In the genomic region with DNA sequence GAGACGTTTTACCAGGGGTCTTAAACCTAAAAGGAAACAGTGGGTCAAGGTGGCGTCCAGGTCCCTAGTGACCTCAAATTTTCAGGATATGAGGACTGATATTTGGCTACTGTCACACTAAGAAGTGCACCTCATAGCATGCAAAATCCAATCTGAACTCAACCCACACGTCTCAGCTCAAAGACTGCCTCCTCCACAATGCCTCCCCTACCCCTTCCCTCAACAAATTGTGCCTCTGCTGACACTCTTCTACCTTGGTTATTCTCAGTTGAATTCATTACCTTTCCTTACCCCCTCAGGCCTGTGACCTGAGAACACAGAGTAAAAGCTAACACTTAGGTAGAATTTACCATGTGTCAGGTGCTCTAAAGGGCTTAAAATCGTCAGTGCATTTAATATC, we compare ENCODE assay signal across 22 cellular contexts. TPM values are rescaled to one million over a fixed set of nuclear protein-coding genes. Genes with fewer than 3 reads are reported as not detected.
DNase-seq lines count a peak whose midpoint lies in the region; ATAC-seq, FAIRE-seq and TF ChIP-seq lines count a peak whose summit lies in the region.
"Had no signal": no experiment of that assay in that cellular context is flagged by ENCODE, and none has a peak within 500 bp of the region (broad histone marks: within the 10 kb centered on the region; RNA-seq: fewer than 3 reads in every experiment).

No MANE protein-coding gene starts in this region.

- H3K4me2 ChIP-seq in A549 (no peak overlapping the region; the same call in 2 of the 3 replicates), K562 (ENCODE audit: insufficient read depth, low read length) (peak overlapping the region; percentile 10; the same call in 1 of the 2 replicates), osteoblast (ENCODE audit: insufficient read depth, low read length) (no peak overlapping the region)
- H3K4me2 ChIP-seq: BLaER1 had no signal

- H3K36me3 ChIP-seq in K562 (ENCODE audit: control insufficient read depth, insufficient read depth, low read length): no peaks in the 10 kb centered on the region
- no peaks in the 10 kb centered on the region for H3K36me3 ChIP-seq in osteoblast (ENCODE audit: insufficient read depth, low read length)
- H3K36me3 ChIP-seq: BLaER1 had no signal

- H3K9me1 ChIP-seq in K562 (ENCODE audit: control insufficient read depth, insufficient read depth, low read length): no peaks in the 10 kb centered on the region

- FAIRE-seq in A549 (lab: Jason Lieb, UNC) (no peak), K562 (lab: Jason Lieb, UNC) (no peak)
- FAIRE-seq: GM12891, H1 had no signal

- POLR2A ChIA-PET in A549 (lab: Yijun Ruan, JAX) (interaction anchor here (4.2 kb wide), 1 partner anchor 12 kb away, joined by 68 read pairs; a partner anchor contains a TSS), K562 (lab: Yijun Ruan, JAX) (interaction anchor here (2.2 kb wide), 1 partner anchor 12 kb away, joined by 13 read pairs; a partner anchor contains a TSS)

- ATAC-seq in A549 (no peak), K562 (no peak), GM21515 (IDR thresholded peaks at IDR 0.05; ENCODE audit: unreplicated experiment) (no peak), GM18502 (IDR thresholded peaks at IDR 0.05; ENCODE audit: poor library complexity, unreplicated experiment) (no peak)

- H3K9me3 Mint-ChIP-seq in Calu3 (ENCODE audit: low read depth, unreplicated experiment): no peaks in the 10 kb centered on the region

- no peaks in the 10 kb centered on the region for H3K79me2 ChIP-seq in K562 (ENCODE audit: control insufficient read depth, insufficient read depth, low read length)
- H3K79me2 ChIP-seq in osteoblast (ENCODE audit: insufficient read depth, low read length): no peaks in the 10 kb centered on the region

- H3K4me3 Mint-ChIP-seq in Calu3 (ENCODE audit: low read depth, unreplicated experiment): no peak overlapping the region
- H3K4me3 Mint-ChIP-seq: B cell; CD8-positive, alpha-beta memory T cell had no signal

- H3K4me1 Mint-ChIP-seq in Calu3 (ENCODE audit: low read depth, unreplicated experiment): peaks cover 11% of the 10 kb centered on the region
- H3K4me1 Mint-ChIP-seq: B cell; CD4-positive, CD25-positive, alpha-beta regulatory T cell; CD8-positive, alpha-beta memory T cell had no signal

- no peak for TF ChIP-seq CTCF in A549 (IDR thresholded peaks at IDR 0.05)
- TF ChIP-seq CTCF in Calu3 (IDR thresholded peaks at IDR 0.05; ENCODE audit: unreplicated experiment): no peak
- no peak for TF ChIP-seq CTCF in K562 (IDR thresholded peaks at IDR 0.05 in 2 of 3, conservative IDR thresholded peaks at IDR 0.05 in 1 of 3; ENCODE audit: insufficient read depth in 2 of 3, low read depth in 1 of 3, low read length in 3 of 3)
- TF ChIP-seq CTCF in osteoblast (IDR thresholded peaks at IDR 0.05; ENCODE audit: extremely low read depth, low read depth, low read length): no peak

- DNase-seq in A549 (ENCODE audit: low read depth in 1 of 2, low spot score in 1 of 2): no peak
- DNase-seq in Calu3: no peak
- no peak for DNase-seq in K562 (ENCODE audit: extremely low read depth in 1 of 4, low spot score in 3 of 4)
- DNase-seq in osteoblast (ENCODE audit: insufficient read length, low spot score, missing footprints): peak; percentile 21
- no peak for DNase-seq in NK-92 (lab: John Stamatoyannopoulos, UW; ENCODE audit: unreplicated experiment)
- DNase-seq: CD4-positive, CD25-positive, alpha-beta regulatory T cell; CD8-positive, alpha-beta memory T cell; DMS53; DMS79 treated with DMSO at 0.1 percent for 48 hours; GF-D8; GM23248; H7; HCEC 1CT had no signal

- TF ChIP-seq POLR2A in A549 (IDR thresholded peaks at IDR 0.05; ENCODE audit: low read length) (no peak), K562 (conservative IDR thresholded peaks at IDR 0.05) (no peak)

- H3K4me3 ChIP-seq in A549: no peak overlapping the region
- no peak overlapping the region for H3K4me3 ChIP-seq in K562
- no peak overlapping the region for H3K4me3 ChIP-seq in osteoblast (ENCODE audit: insufficient read depth, low read length)
- H3K4me3 ChIP-seq: BLaER1, GM23248 had no signal

- H3K27ac ChIP-seq in A549 (peak overlapping the region; percentile 70 to 82; a peak in 4 of 6 replicates), K562 (ENCODE audit: extremely low read depth, low read depth, low read length) (peak overlapping the region; percentile 81), osteoblast (ENCODE audit: low read depth, low read length) (no peak overlapping the region)
- H3K27ac ChIP-seq: BLaER1, C4-2B, GM23248 had no signal

- CTCF ChIA-PET in A549 (lab: Yijun Ruan, JAX) (interaction anchor here (0.7 to 1.5 kb wide), 4 partner anchors 28 to 64 kb away, joined by 3 to 4 read pairs (median 3); no protein-coding TSS in a partner anchor), Calu3 (lab: Charles Lee) (no interaction called here), K562 (lab: Yijun Ruan, JAX; ENCODE audit: low intra/inter-chr PET ratio) (no interaction called here)

- no peaks in the 10 kb centered on the region for H3K27me3 Mint-ChIP-seq in Calu3 (ENCODE audit: unreplicated experiment)
- H3K27me3 Mint-ChIP-seq: B cell; CD4-positive, CD25-positive, alpha-beta regulatory T cell had no signal

- H3K4me1 ChIP-seq in A549 (peaks cover 15% of the 10 kb centered on the region), K562 (replicated peaks in 1 of 2; ENCODE audit: control insufficient read depth in 2 of 2, insufficient read depth in 2 of 2, low read length in 2 of 2) (peaks cover 5 to 12% of the 10 kb centered on the region in 2 experiments; a peak in 3 of 5 replicates), osteoblast (ENCODE audit: insufficient read depth, low read length) (peaks cover 4% of the 10 kb centered on the region)
- H3K4me1 ChIP-seq: BLaER1 had no signal

- H3K9me3 ChIP-seq in A549 (peaks cover 11% of the 10 kb centered on the region; the same call in 2 of the 3 replicates), K562 (replicated peaks; ENCODE audit: control insufficient read depth, insufficient read depth, low read depth, low read length) (0 out of 2 replicates have a peak, but pooled peaks cover 4% of the 10 kb centered on the region), osteoblast (ENCODE audit: low read depth, low read length) (no peaks in the 10 kb centered on the region)

- H4K20me1 ChIP-seq in K562 (replicated peaks; ENCODE audit: control insufficient read depth, insufficient read depth, low read length) (no peaks in the 10 kb centered on the region), osteoblast (ENCODE audit: insufficient read depth, low read length) (no peaks in the 10 kb centered on the region)
- H4K20me1 ChIP-seq: BLaER1 had no signal

- intact Hi-C loops in Calu3 (cut with micrococcal nuclease; ENCODE audit: unreplicated experiment): loop anchor here (1.0 kb wide), 1 partner anchor 12 kb away; no protein-coding TSS in a partner anchor
- intact Hi-C loops in K562 (cut with micrococcal nuclease): no loop called here

- H3K27me3 ChIP-seq in K562 (ENCODE audit: control insufficient read depth in 2 of 2, insufficient read depth in 2 of 2, low read length in 2 of 2) (no peaks in the 10 kb centered on the region), osteoblast (ENCODE audit: insufficient read depth, low read length) (no peaks in the 10 kb centered on the region)
- H3K27me3 ChIP-seq: BLaER1 had no signal

- no peak for TF ChIP-seq RAD21 in A549 (conservative IDR thresholded peaks at IDR 0.05 in 1 of 2, IDR thresholded peaks at IDR 0.05 in 1 of 2)
- no peak for TF ChIP-seq RAD21 in K562 (CRISPR knock-in tag; conservative IDR thresholded peaks at IDR 0.05 in 1 of 2, IDR thresholded peaks at IDR 0.05 in 1 of 2)

- in situ Hi-C loops in K562 (cut with MboI): no loop called here

- H3K36me3 Mint-ChIP-seq in Calu3 (ENCODE audit: insufficient read depth, unreplicated experiment): peaks cover 9% of the 10 kb centered on the region

- H2AFZ ChIP-seq in K562 (ENCODE audit: low read depth, low read length) (peak overlapping the region; percentile 81), osteoblast (ENCODE audit: low read length) (no peak overlapping the region)
- H2AFZ ChIP-seq: GM23248 had no signal

- TF ChIP-seq EP300 in A549 (IDR thresholded peaks at IDR 0.05) (no peak), K562 (IDR thresholded peaks at IDR 0.05; ENCODE audit: low read length) (no peak)

- 82% methylated on average over 4 of the region's 4 CpGs for WGBS in A549 (ENCODE audit: missing lambda C conversion rate)
- 37% methylated on average over 4 of the region's 4 CpGs for WGBS in K562 (ENCODE audit: insufficient coverage, low coverage, missing lambda C conversion rate)

- peak overlapping the region; percentile 97 for H3K27ac Mint-ChIP-seq in Calu3 (ENCODE audit: unreplicated experiment)
- H3K27ac Mint-ChIP-seq: B cell; CD8-positive, alpha-beta memory T cell had no signal

- 0 out of 4 replicates have a peak overlapping the region, but pooled peaks of 1 of the 2 experiments have one; percentile 54 for H3K9ac ChIP-seq in K562 (ENCODE audit: insufficient read depth in 1 of 2, low read depth in 2 of 2, low read length in 2 of 2)
- H3K9ac ChIP-seq: BLaER1, GM23248 had no signal

- BruUV-seq in Calu3 (replicated peaks; lab: Mats Ljungman, UMichigan): no TSS peak
- BruUV-seq in K562 (replicated peaks; lab: Mats Ljungman, UMichigan): no TSS peak

RNA-seq across cellular contexts. Expression of a gene that starts 12.4 kb away (rescaled TPM):
- polyA plus RNA-seq in A549 (2011; rRNA removed): 9.8 and 12.9 TPM in 2 replicates
- polyA plus RNA-seq in A549 (2012; cell fraction: cytosol; rRNA removed): 5.8 and 8.5 TPM in 2 replicates
- polyA plus RNA-seq in A549 (2012; cell fraction: nucleus; rRNA removed): 2.9 and 6.7 TPM in 2 replicates
- polyA plus RNA-seq in A549 (2017; fragmentation: RNase III; extraction: RNeasy Plus Mini Kit Qiagen cat#74134 plus additional on column Dnase treatment): 3.8 to 4.9 TPM (median 4.8 TPM) in 3 replicates
- 7.9 and 10.2 TPM in 2 replicates for polyA minus RNA-seq in A549 (2011; rRNA and poly(A)+ RNA removed)
- total RNA-seq in Calu3 (2022): 7.8 and 10.9 TPM in 2 replicates
- total RNA-seq in K562 (2011; cell fraction: chromatin; rRNA removed; ENCODE audit: low replicate concordance): 3.1 TPM in 1 of 2 replicates, not detected in the other
- total RNA-seq in K562 (2011; cell fraction: nucleolus; rRNA removed): 3.4 and 4.3 TPM in 2 replicates
- total RNA-seq in K562 (2011; cell fraction: nucleoplasm; rRNA removed): 3.1 and 3.6 TPM in 2 replicates
- total RNA-seq in K562 (2014; rRNA removed): 4.5 and 5.5 TPM in 2 replicates
- total RNA-seq in K562 (2014; rRNA removed; fragmentation: Illumina TruSeq; extraction: Trizol): 2.3 and 3.3 TPM in 2 replicates
- total RNA-seq in K562 (2015; rRNA removed; fragmentation: Illumina TruSeq; extraction: Trizol): 3.6 and 4.7 TPM in 2 replicates
- 2.6 and 2.9 TPM in 2 replicates for total RNA-seq in K562 (2021)
- 4.5 and 5.2 TPM in 2 replicates for polyA plus RNA-seq in K562 (2011; rRNA removed)
- polyA plus RNA-seq in K562 (2011; cell fraction: cytosol; rRNA removed): 4.2 and 6.6 TPM in 2 replicates
- 1.4 and 3.0 TPM in 2 replicates for polyA plus RNA-seq in K562 (2011; cell fraction: nucleus; rRNA removed)
- polyA plus RNA-seq in K562 (2012): 2.8 and 3.9 TPM in 2 replicates
- 3.3 and 4.3 TPM in 2 replicates for polyA plus RNA-seq in K562 (2014; fragmentation: Illumina TruSeq; extraction: Trizol)
- polyA plus RNA-seq in K562 (2014; fragmentation: Nextera tagmentation; extraction: Ambion mirVana): 1 to 10 TPM in 1 of 2 experiments, under 1 TPM in 1; 1.00 to 1.4 TPM
- polyA plus RNA-seq in K562 (2014; rRNA removed): 2.9 and 3.5 TPM in 2 replicates
- 3.7 and 3.9 TPM in 2 replicates for polyA minus RNA-seq in K562 (2011; rRNA and poly(A)+ RNA removed)
- 2.1 and 2.7 TPM in 2 replicates for polyA minus RNA-seq in K562 (2011; cell fraction: cytosol; rRNA and poly(A)+ RNA removed)
- 2.6 and 3.2 TPM in 2 replicates for polyA minus RNA-seq in K562 (2011; cell fraction: nucleus; rRNA and poly(A)+ RNA removed)
- 5.0 and 5.1 TPM in 2 replicates for total RNA-seq in osteoblast

RNA-seq across cellular contexts. Expression of a gene that starts 38.6 kb away (rescaled TPM):
- polyA plus RNA-seq in A549 (2011; rRNA removed) (0.56 and 0.70 TPM in 2 replicates), A549 (2017; fragmentation: RNase III; extraction: RNeasy Plus Mini Kit Qiagen cat#74134 plus additional on column Dnase treatment) (0.20 to 0.34 TPM (median 0.23 TPM) in 3 replicates), K562 (2011; rRNA removed) (2.0 and 2.4 TPM in 2 replicates), K562 (2014; fragmentation: Illumina TruSeq; extraction: Trizol) (7.9 and 8.4 TPM in 2 replicates), K562 (2014; fragmentation: Nextera tagmentation; extraction: Ambion mirVana) (1 to 10 TPM; 1.6 to 2.3 TPM), K562 (2014; rRNA removed) (8.7 and 9.9 TPM in 2 replicates)
- 0.03 and 0.05 TPM in 2 replicates for polyA plus RNA-seq in A549 (2012; cell fraction: cytosol; rRNA removed)
- polyA plus RNA-seq in A549 (2012; cell fraction: nucleus; rRNA removed): not detected in 2 replicates
- 0.41 and 0.78 TPM in 2 replicates for polyA minus RNA-seq in A549 (2011; rRNA and poly(A)+ RNA removed)
- total RNA-seq in Calu3 (2022) (1.5 and 3.8 TPM in 2 replicates), K562 (2014; rRNA removed) (6.8 and 7.2 TPM in 2 replicates), K562 (2014; rRNA removed; fragmentation: Illumina TruSeq; extraction: Trizol) (7.0 and 8.0 TPM in 2 replicates), K562 (2015; rRNA removed; fragmentation: Illumina TruSeq; extraction: Trizol) (5.2 and 5.7 TPM in 2 replicates), K562 (2021) (5.9 and 6.2 TPM in 2 replicates), osteoblast (1.8 and 2.4 TPM in 2 replicates)
- 2.7 and 3.5 TPM in 2 replicates for total RNA-seq in K562 (2011; cell fraction: chromatin; rRNA removed; ENCODE audit: low replicate concordance)
- 1.7 and 3.3 TPM in 2 replicates for total RNA-seq in K562 (2011; cell fraction: nucleolus; rRNA removed)
- 3.2 and 3.9 TPM in 2 replicates for total RNA-seq in K562 (2011; cell fraction: nucleoplasm; rRNA removed)
- 1.8 and 3.4 TPM in 2 replicates for polyA plus RNA-seq in K562 (2011; cell fraction: cytosol; rRNA removed)
- polyA plus RNA-seq in K562 (2011; cell fraction: nucleus; rRNA removed): 2.1 and 2.6 TPM in 2 replicates
- 6.7 and 11.4 TPM in 2 replicates for polyA plus RNA-seq in K562 (2012)
- 1.0 and 2.6 TPM in 2 replicates for polyA minus RNA-seq in K562 (2011; rRNA and poly(A)+ RNA removed)
- polyA minus RNA-seq in K562 (2011; cell fraction: cytosol; rRNA and poly(A)+ RNA removed): 1.4 and 1.6 TPM in 2 replicates
- polyA minus RNA-seq in K562 (2011; cell fraction: nucleus; rRNA and poly(A)+ RNA removed): 0.67 TPM in 2 replicates
- total RNA-seq: A172; B cell; CD4-positive, CD25-positive, alpha-beta regulatory T cell; G401 had no signal
- polyA plus RNA-seq: CD8-positive, alpha-beta memory T cell had no signal
